ENCODE assay signal across 1 cellular context in genomic region chr9:21802418-21803000, GRCh38.
A peak's percentile ranks its signal among the peaks of the same experiment; 100 is the strongest.
TF ChIP-seq lines count a peak whose summit lies in the region.

TSS of gene MTAP (plus strand) at chr9:21802636. CDS start at chr9:21802749, 113 bp downstream.

TF ChIP-seq in HepG2, 621 proteins besides CTCF, POLR2A, EP300 and RAD21 (continued from another document and continues in another):
- TF ChIP-seq ZNF841 (CRISPR knock-in tag; IDR thresholded peaks at IDR 0.05; ENCODE audit: borderline replicate concordance) (no peak), PLRG1 (conservative IDR thresholded peaks at IDR 0.05) (no peak), HNRNPLL (IDR thresholded peaks at IDR 0.05; ENCODE audit: low read depth, low read length, poor library complexity, severe bottlenecking) (no peak), ARID5B (CRISPR knock-in tag; IDR thresholded peaks at IDR 0.05) (no peak; the same call in 1 of the 2 replicates), WIZ (CRISPR knock-in tag; IDR thresholded peaks at IDR 0.05) (no peak), ZNF773 (CRISPR knock-in tag; IDR thresholded peaks at IDR 0.05; ENCODE audit: borderline replicate concordance) (no peak), FLYWCH1 (CRISPR knock-in tag; IDR thresholded peaks at IDR 0.05) (no peak), ZBTB8A (CRISPR knock-in tag; IDR thresholded peaks at IDR 0.05; ENCODE audit: borderline replicate concordance, low read depth) (0 out of 2 replicates have a peak, but pooled peaks have one; percentile 60), DNMT3B (CRISPR knock-in tag; conservative IDR thresholded peaks at IDR 0.05) (no peak), ZNF792 (CRISPR knock-in tag; IDR thresholded peaks at IDR 0.05) (no peak; the same call in 1 of the 2 replicates), SALL2 (CRISPR knock-in tag; IDR thresholded peaks at IDR 0.05) (no peak), ZSCAN9 (CRISPR knock-in tag; IDR thresholded peaks at IDR 0.05; ENCODE audit: borderline replicate concordance) (0 out of 2 replicates have a peak, but pooled peaks have one; percentile 35), ATF7 (IDR thresholded peaks at IDR 0.05) (no peak), ATF7 (CRISPR knock-in tag; IDR thresholded peaks at IDR 0.05) (no peak), TEAD2 (CRISPR knock-in tag; IDR thresholded peaks at IDR 0.05) (no peak), ZNF646 (CRISPR knock-in tag; IDR thresholded peaks at IDR 0.05) (no peak), ZNF335 (CRISPR knock-in tag; IDR thresholded peaks at IDR 0.05) (0 out of 2 replicates have a peak, but pooled peaks have one; percentile 18), ZNF382 (CRISPR knock-in tag; IDR thresholded peaks at IDR 0.05; ENCODE audit: borderline replicate concordance) (no peak), HOXD1 (CRISPR knock-in tag; IDR thresholded peaks at IDR 0.05) (no peak), KLF15 (CRISPR knock-in tag; IDR thresholded peaks at IDR 0.05; ENCODE audit: borderline replicate concordance) (peak; percentile 73; the same call in 1 of the 2 replicates), ZNF562 (CRISPR knock-in tag; IDR thresholded peaks at IDR 0.05; ENCODE audit: borderline replicate concordance) (no peak; the same call in 1 of the 2 replicates), ATRX (CRISPR knock-in tag; IDR thresholded peaks at IDR 0.05; ENCODE audit: borderline replicate concordance) (no peak), ZNF7 (CRISPR knock-in tag; IDR thresholded peaks at IDR 0.05) (no peak), ZNF724P (CRISPR knock-in tag; IDR thresholded peaks at IDR 0.05; ENCODE audit: borderline replicate concordance) (no peak), ZBTB37 (CRISPR knock-in tag; IDR thresholded peaks at IDR 0.05) (no peak), PRDM4 (CRISPR knock-in tag; IDR thresholded peaks at IDR 0.05; ENCODE audit: borderline replicate concordance) (no peak), ZNF879 (CRISPR knock-in tag; IDR thresholded peaks at IDR 0.05) (peak; percentile 71), TEAD3 (CRISPR knock-in tag; optimal IDR thresholded peaks at IDR 0.05; ENCODE audit: borderline replicate concordance) (no peak), ZNF101 (CRISPR knock-in tag; IDR thresholded peaks at IDR 0.05; ENCODE audit: borderline replicate concordance, low read depth) (0 out of 2 replicates have a peak, but pooled peaks have one; percentile 13), NBN (conservative IDR thresholded peaks at IDR 0.05) (no peak), NFRKB (IDR thresholded peaks at IDR 0.05) (no peak), ZNF547 (CRISPR knock-in tag; IDR thresholded peaks at IDR 0.05) (peak; percentile 68; the same call in 1 of the 2 replicates), HNRNPK (IDR thresholded peaks at IDR 0.05; ENCODE audit: low read depth, low read length, poor library complexity, severe bottlenecking) (no peak), ZBTB33 (CRISPR knock-in tag; IDR thresholded peaks at IDR 0.05) (no peak), NONO (IDR thresholded peaks at IDR 0.05) (no peak), NONO (CRISPR knock-in tag; conservative IDR thresholded peaks at IDR 0.05) (peak; percentile 63), TBX2 (CRISPR knock-in tag; IDR thresholded peaks at IDR 0.05; ENCODE audit: borderline replicate concordance) (peak; percentile 78), CHD4 (IDR thresholded peaks at IDR 0.05; ENCODE audit: borderline replicate concordance, low read length) (no peak), CSRNP1 (CRISPR knock-in tag; IDR thresholded peaks at IDR 0.05) (peak; percentile 79; the same call in 1 of the 2 replicates), KDM4B (CRISPR knock-in tag; IDR thresholded peaks at IDR 0.05) (no peak), ZNF660 (CRISPR knock-in tag; IDR thresholded peaks at IDR 0.05; ENCODE audit: borderline replicate concordance, low read depth) (no peak), ZNF253 (CRISPR knock-in tag; IDR thresholded peaks at IDR 0.05; ENCODE audit: borderline replicate concordance) (no peak), KDM5A (IDR thresholded peaks at IDR 0.05; ENCODE audit: borderline replicate concordance, low read length) (no peak), LCORL (IDR thresholded peaks at IDR 0.05) (peak; percentile 73), LCORL (CRISPR knock-in tag; IDR thresholded peaks at IDR 0.05) (no peak), MTA1 (CRISPR knock-in tag; IDR thresholded peaks at IDR 0.05; ENCODE audit: borderline replicate concordance) (0 out of 2 replicates have a peak, but pooled peaks have one; percentile 26), ZNF883 (CRISPR knock-in tag; IDR thresholded peaks at IDR 0.05; ENCODE audit: not compliant biosample characterization) (peak; percentile 50), ZSCAN29 (CRISPR knock-in tag; conservative IDR thresholded peaks at IDR 0.05) (0 out of 2 replicates have a peak, but pooled peaks have one; percentile 56), LBX2 (CRISPR knock-in tag; IDR thresholded peaks at IDR 0.05; ENCODE audit: borderline replicate concordance) (0 out of 2 replicates have a peak, but pooled peaks have one; percentile 40), PRMT3 (CRISPR knock-in tag; IDR thresholded peaks at IDR 0.05; ENCODE audit: borderline replicate concordance, low read depth) (peak; percentile 79; the same call in 1 of the 2 replicates)
